11 cellular contexts compared by ENCODE assay signal in the genomic region with DNA sequence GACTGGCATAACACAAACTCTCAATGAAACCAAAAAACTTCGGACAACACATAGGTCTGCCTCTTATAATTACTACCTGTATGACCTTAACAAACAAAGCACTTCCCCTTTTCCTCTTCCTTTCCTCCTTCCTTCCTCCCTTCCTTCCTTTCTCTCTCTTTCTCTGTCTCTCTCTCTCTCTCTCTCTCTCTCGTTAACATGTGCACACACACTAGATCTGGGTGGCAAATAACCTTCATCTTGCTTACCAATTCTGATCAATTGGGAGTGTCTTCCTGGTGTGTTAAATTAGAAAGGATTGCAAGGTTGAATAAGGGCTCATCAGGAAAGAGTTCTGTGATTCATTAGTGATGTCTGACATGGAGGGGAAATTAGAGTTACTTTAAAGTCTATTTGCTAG.
"Had no signal": no experiment of that assay in that cellular context is flagged by ENCODE, and none has a peak within 500 bp of the region (broad histone marks: within the 10 kb centered on the region; RNA-seq: fewer than 3 reads in every experiment).

No MANE protein-coding gene starts in this region.

- H3K4me2 ChIP-seq: GM23338 had no signal

- DNase-seq: GM23248, GOT3, H7, H9, HCEC 1CT, HFFc6 had no signal

- H3K27ac ChIP-seq: GM23248 had no signal

- H3K4me1 ChIP-seq: HAP-1 had no signal

- H3K9me3 Mint-ChIP-seq: GM23338, HFFc6 had no signal

- H3K9me3 ChIP-seq: HAP-1 had no signal

- H3K27ac Mint-ChIP-seq: GM23338, H9, HFFc6 had no signal

- ATAC-seq: GM23338, HCT116 had no signal

- H3K9ac ChIP-seq: GM23248 had no signal

- H3K36me3 ChIP-seq: HAP-1 had no signal

- H3K4me3 Mint-ChIP-seq: GM23338, H9, HFFc6 had no signal

- H2AFZ ChIP-seq: GM23248, GM23338 had no signal

- H3K4me3 ChIP-seq: GM23248, GM23338, HAP-1 had no signal

- FAIRE-seq: H1, H54 had no signal
